In the genomic region with DNA sequence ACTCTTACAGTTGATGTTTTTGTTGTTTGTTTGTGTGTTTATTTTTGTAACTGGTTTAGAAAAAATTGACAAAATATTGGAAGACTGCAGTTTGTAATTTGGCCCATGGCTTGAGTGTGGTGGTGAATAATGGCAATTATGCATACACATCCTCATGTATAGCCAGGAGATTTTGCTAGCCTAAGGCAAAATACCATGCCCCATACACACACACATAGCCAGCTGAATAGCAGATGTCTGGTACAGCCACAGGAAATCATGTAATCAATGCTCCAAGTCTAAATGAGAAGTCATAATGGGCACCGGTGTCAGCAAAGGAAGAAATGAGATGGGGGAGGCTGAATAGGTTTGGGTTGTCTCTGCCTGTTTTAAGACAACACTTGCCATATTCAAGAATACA, we compare ENCODE assay signal across 24 cellular contexts.
"Had no signal": no experiment of that assay in that cellular context is flagged by ENCODE, and none has a peak within 500 bp of the region (broad histone marks: within the 10 kb centered on the region; RNA-seq: fewer than 3 reads in every experiment).

No MANE protein-coding gene starts in this region.

- ATAC-seq: gastroesophageal sphincter; left colon; left ventricle myocardium superior; psoas muscle; sciatic nerve; stimulated activated memory B cell treated with anti-CD40 and anti-IgM and Interleukin-4, amounts not matched to agents 10 μg/mL and 1 μg/mL and 100 μg/mL, for 72 hours; upper lobe of right lung had no signal

- H3K27ac ChIP-seq: dorsolateral prefrontal cortex, epithelial cell of prostate, esophagus muscularis mucosa, gastroesophageal sphincter, psoas muscle, spleen, testis, tibial nerve, upper lobe of right lung had no signal

- H3K27me3 ChIP-seq: esophagus muscularis mucosa, testis, tibial nerve, upper lobe of right lung had no signal

- H3K36me3 ChIP-seq: esophagus muscularis mucosa, gastroesophageal sphincter, spleen, tibial nerve, upper lobe of right lung had no signal

- H3K9me3 ChIP-seq: psoas muscle, spleen, testis, upper lobe of right lung had no signal

- H3K4me3 ChIP-seq: dorsolateral prefrontal cortex, esophagus muscularis mucosa, gastroesophageal sphincter, lung, psoas muscle, spleen, testis, tibial nerve, upper lobe of right lung had no signal

- FAIRE-seq: endometrium had no signal

- H3K4me1 ChIP-seq: gastroesophageal sphincter, psoas muscle, spleen, testis, tibial nerve, upper lobe of right lung had no signal

- DNase-seq: cortex of kidney; dorsolateral prefrontal cortex; effector CD8-positive, alpha-beta T cell; immature natural killer cell; left colon; left ventricle myocardium superior; mesenchymal stem cell; midbrain; psoas muscle; retina; spleen; stimulated activated CD4-positive, alpha-beta T cell treated with anti-CD3 and anti-CD28 coated beads, Interleukin-15, amount 100 ng/mL, for 24 hours; stimulated activated CD4-positive, alpha-beta T cell treated with anti-CD3 and anti-CD28 coated beads, Interleukin-1b, Interleukin-23, amount 100 ng/mL, for 48 hours; stimulated activated CD4-positive, alpha-beta T cell treated with anti-CD3 and anti-CD28 coated beads, Interleukin-4, amount 100 ng/mL, for 24 hours; testis; upper lobe of right lung had no signal
